Comparison of ENCODE assay signal across 1 cellular context in genomic region chr6:29516108-29516507, GRCh38.
TF ChIP-seq lines count a peak whose summit lies in the region.

No MANE protein-coding gene starts in this region.

TF ChIP-seq in HEK293, 187 proteins besides CTCF, POLR2A, EP300 and RAD21 (continued from another document and continues in another):
- TF ChIP-seq, protein P1, sequence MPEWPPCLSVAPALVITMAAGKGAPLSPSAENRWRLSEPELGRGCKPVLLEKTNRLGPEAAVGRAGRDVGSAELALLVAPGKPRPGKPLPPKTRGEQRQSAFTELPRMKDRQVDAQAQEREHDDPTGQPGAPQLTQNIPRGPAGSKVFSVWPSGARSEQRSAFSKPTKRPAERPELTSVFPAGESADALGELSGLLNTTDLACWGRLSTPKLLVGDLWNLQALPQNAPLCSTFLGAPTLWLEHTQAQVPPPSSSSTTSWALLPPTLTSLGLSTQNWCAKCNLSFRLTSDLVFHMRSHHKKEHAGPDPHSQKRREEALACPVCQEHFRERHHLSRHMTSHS (tag by site-specific recombination; IDR thresholded peaks at IDR 0.05) = no peak
- TF ChIP-seq TCF7L2 (IDR thresholded peaks at IDR 0.05; ENCODE audit: borderline replicate concordance, low read depth, low read length) (no peak), ZNF202 (tag by site-specific recombination; IDR thresholded peaks at IDR 0.05; ENCODE audit: borderline replicate concordance) (no peak), ZNF768 (tag by site-specific recombination; IDR thresholded peaks at IDR 0.05) (no peak), ZNF555 (tag by site-specific recombination; conservative IDR thresholded peaks at IDR 0.05) (no peak), ZNF610 (tag by site-specific recombination; IDR thresholded peaks at IDR 0.05; ENCODE audit: borderline replicate concordance) (0 out of 2 replicates have a peak, but pooled peaks have one; percentile 23), HOXC10 (CRISPR knock-in tag; IDR thresholded peaks at IDR 0.05) (no peak), ZNF670 (tag by site-specific recombination; IDR thresholded peaks at IDR 0.05; ENCODE audit: low read depth) (no peak), ATF2 (tag by site-specific recombination; IDR thresholded peaks at IDR 0.05; ENCODE audit: low read depth) (no peak), PRDM1 (tag by site-specific recombination; IDR thresholded peaks at IDR 0.05) (no peak), ZNF391 (tag by site-specific recombination; IDR thresholded peaks at IDR 0.05; ENCODE audit: borderline replicate concordance, low read depth) (0 out of 2 replicates have a peak, but pooled peaks have one; percentile 41), ZNF600 (tag by site-specific recombination; IDR thresholded peaks at IDR 0.05) (peak; percentile 66; the same call in 1 of the 2 replicates), ZBTB7A (tag by site-specific recombination; IDR thresholded peaks at IDR 0.05; ENCODE audit: low read depth) (no peak), ZNF449 (tag by site-specific recombination; IDR thresholded peaks at IDR 0.05) (no peak), ZNF560 (tag by site-specific recombination; IDR thresholded peaks at IDR 0.05; ENCODE audit: borderline replicate concordance) (no peak), ZNF529 (tag by site-specific recombination; IDR thresholded peaks at IDR 0.05; ENCODE audit: insufficient replicate concordance) (no peak), ZNF157 (tag by site-specific recombination; IDR thresholded peaks at IDR 0.05) (no peak), ZNF292 (tag by site-specific recombination; IDR thresholded peaks at IDR 0.05; ENCODE audit: borderline replicate concordance, low read depth) (no peak), ZSCAN30 (tag by site-specific recombination; IDR thresholded peaks at IDR 0.05) (no peak), WT1 (tag by site-specific recombination; IDR thresholded peaks at IDR 0.05) (peak; percentile 50; the same call in 1 of the 2 replicates), ZNF501 (tag by site-specific recombination; IDR thresholded peaks at IDR 0.05) (no peak), ZNF658 (tag by site-specific recombination; IDR thresholded peaks at IDR 0.05) (no peak), SCRT2 (tag by site-specific recombination; IDR thresholded peaks at IDR 0.05) (peak; percentile 97), ZNF621 (tag by site-specific recombination; IDR thresholded peaks at IDR 0.05) (no peak), ZBTB6 (tag by site-specific recombination; IDR thresholded peaks at IDR 0.05) (no peak), KLF10 (tag by site-specific recombination; IDR thresholded peaks at IDR 0.05) (no peak), ZNF2 (tag by site-specific recombination; IDR thresholded peaks at IDR 0.05) (0 out of 2 replicates have a peak, but pooled peaks have one; percentile 21), MZF1 (tag by site-specific recombination; IDR thresholded peaks at IDR 0.05; ENCODE audit: borderline replicate concordance) (peak; percentile 84), ELK4 (IDR thresholded peaks at IDR 0.05; ENCODE audit: borderline replicate concordance, low read depth, low read length) (no peak), ZNF223 (tag by site-specific recombination; IDR thresholded peaks at IDR 0.05) (no peak), ZBTB17 (tag by site-specific recombination; IDR thresholded peaks at IDR 0.05) (peak; percentile 38; the same call in 1 of the 2 replicates), KLF1 (tag by site-specific recombination; IDR thresholded peaks at IDR 0.05) (no peak), INSM2 (tag by site-specific recombination; IDR thresholded peaks at IDR 0.05) (peak; percentile 28; the same call in 1 of the 2 replicates), YY2 (tag by site-specific recombination; IDR thresholded peaks at IDR 0.05) (no peak), ZNF701 (tag by site-specific recombination; IDR thresholded peaks at IDR 0.05) (no peak), ZNF133 (tag by site-specific recombination; IDR thresholded peaks at IDR 0.05) (no peak), HIC1 (tag by site-specific recombination; IDR thresholded peaks at IDR 0.05) (peak; percentile 82; the same call in 1 of the 2 replicates), MEIS1 (CRISPR knock-in tag; IDR thresholded peaks at IDR 0.05; ENCODE audit: borderline replicate concordance) (no peak), ZNF335 (tag by site-specific recombination; conservative IDR thresholded peaks at IDR 0.05) (peak; percentile 44), ZNF660 (tag by site-specific recombination; IDR thresholded peaks at IDR 0.05) (no peak; the same call in 1 of the 2 replicates), ZNF169 (tag by site-specific recombination; IDR thresholded peaks at IDR 0.05) (no peak), ZNF184 (tag by site-specific recombination; IDR thresholded peaks at IDR 0.05) (peak; percentile 87), ZNF645 (tag by site-specific recombination; IDR thresholded peaks at IDR 0.05) (no peak), ZFP37 (tag by site-specific recombination; IDR thresholded peaks at IDR 0.05) (no peak), OSR2 (tag by site-specific recombination; IDR thresholded peaks at IDR 0.05) (peak; percentile 32; the same call in 1 of the 2 replicates), ZNF311 (tag by site-specific recombination; IDR thresholded peaks at IDR 0.05; ENCODE audit: borderline replicate concordance) (no peak), ZNF248 (tag by site-specific recombination; IDR thresholded peaks at IDR 0.05) (no peak)
- TF ChIP-seq, protein P2, sequence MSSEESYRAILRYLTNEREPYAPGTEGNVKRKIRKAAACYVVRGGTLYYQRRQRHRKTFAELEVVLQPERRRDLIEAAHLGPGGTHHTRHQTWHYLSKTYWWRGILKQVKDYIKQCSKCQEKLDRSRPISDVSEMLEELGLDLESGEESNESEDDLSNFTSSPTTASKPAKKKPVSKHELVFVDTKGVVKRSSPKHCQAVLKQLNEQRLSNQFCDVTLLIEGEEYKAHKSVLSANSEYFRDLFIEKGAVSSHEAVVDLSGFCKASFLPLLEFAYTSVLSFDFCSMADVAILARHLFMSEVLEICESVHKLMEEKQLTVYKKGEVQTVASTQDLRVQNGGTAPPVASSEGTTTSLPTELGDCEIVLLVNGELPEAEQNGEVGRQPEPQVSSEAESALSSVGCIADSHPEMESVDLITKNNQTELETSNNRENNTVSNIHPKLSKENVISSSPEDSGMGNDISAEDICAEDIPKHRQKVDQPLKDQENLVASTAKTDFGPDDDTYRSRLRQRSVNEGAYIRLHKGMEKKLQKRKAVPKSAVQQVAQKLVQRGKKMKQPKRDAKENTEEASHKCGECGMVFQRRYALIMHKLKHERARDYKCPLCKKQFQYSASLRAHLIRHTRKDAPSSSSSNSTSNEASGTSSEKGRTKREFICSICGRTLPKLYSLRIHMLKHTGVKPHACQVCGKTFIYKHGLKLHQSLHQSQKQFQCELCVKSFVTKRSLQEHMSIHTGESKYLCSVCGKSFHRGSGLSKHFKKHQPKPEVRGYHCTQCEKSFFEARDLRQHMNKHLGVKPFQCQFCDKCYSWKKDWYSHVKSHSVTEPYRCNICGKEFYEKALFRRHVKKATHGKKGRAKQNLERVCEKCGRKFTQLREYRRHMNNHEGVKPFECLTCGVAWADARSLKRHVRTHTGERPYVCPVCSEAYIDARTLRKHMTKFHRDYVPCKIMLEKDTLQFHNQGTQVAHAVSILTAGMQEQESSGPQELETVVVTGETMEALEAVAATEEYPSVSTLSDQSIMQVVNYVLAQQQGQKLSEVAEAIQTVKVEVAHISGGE (tag by site-specific recombination; conservative IDR thresholded peaks at IDR 0.05; ENCODE audit: low read depth) = no peak
- TF ChIP-seq, protein P3, sequence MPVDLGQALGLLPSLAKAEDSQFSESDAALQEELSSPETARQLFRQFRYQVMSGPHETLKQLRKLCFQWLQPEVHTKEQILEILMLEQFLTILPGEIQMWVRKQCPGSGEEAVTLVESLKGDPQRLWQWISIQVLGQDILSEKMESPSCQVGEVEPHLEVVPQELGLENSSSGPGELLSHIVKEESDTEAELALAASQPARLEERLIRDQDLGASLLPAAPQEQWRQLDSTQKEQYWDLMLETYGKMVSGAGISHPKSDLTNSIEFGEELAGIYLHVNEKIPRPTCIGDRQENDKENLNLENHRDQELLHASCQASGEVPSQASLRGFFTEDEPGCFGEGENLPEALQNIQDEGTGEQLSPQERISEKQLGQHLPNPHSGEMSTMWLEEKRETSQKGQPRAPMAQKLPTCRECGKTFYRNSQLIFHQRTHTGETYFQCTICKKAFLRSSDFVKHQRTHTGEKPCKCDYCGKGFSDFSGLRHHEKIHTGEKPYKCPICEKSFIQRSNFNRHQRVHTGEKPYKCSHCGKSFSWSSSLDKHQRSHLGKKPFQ (tag by site-specific recombination; IDR thresholded peaks at IDR 0.05) = no peak
